21 cellular contexts compared by ENCODE assay signal in the genomic region with DNA sequence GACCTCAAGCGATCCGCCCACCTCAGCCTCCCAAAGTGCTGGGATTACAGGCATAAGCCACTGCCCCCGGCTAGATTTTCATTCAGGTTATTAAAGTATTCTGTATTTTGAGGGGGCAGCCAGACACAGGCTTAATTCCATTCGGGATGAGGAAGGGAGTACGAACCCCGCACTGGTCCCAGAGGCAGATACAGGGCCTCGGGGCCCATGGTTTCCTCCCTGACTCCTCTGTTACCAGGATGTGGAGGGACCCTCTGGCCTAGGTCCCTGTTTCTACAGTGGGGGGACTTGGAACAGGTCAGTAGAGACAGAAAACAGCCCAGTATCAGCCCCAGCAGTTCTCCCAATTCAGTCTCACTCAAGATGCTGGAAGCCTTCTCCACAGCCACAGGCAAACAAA. TPM values are rescaled to one million over a fixed set of nuclear protein-coding genes. Genes with fewer than 3 reads are reported as not detected.
DNase-seq lines count a peak whose midpoint lies in the region; ATAC-seq and TF ChIP-seq lines count a peak whose summit lies in the region.
"Had no signal": no experiment of that assay in that cellular context is flagged by ENCODE, and none has a peak within 500 bp of the region (broad histone marks: within the 10 kb centered on the region; RNA-seq: fewer than 3 reads in every experiment).

No MANE protein-coding gene starts in this region.

- CTCF ChIA-PET in activated CD4-positive, alpha-beta T cell treated with anti-CD3 and anti-CD28 coated beads, Interleukin-2, amount 10 ng/mL, durations not matched to agents 7 days and 5 days (lab: Charles Lee), result interaction anchor here (0.6 to 1.3 kb wide), 3 partner anchors 10 to 76 kb away, joined by 3 to 4 read pairs (median 3); no protein-coding TSS in a partner anchor
- CTCF ChIA-PET in activated CD4-positive, alpha-beta T cell treated with anti-CD3 and anti-CD28 coated beads for 36 hours (lab: Charles Lee), result interaction anchor here (0.6 to 2.0 kb wide), 5 partner anchors 27 to 258 kb away, joined by 3 to 7 read pairs (median 4); no protein-coding TSS in a partner anchor
- CTCF ChIA-PET in CD8-positive, alpha-beta memory T cell (lab: Charles Lee), result interaction anchor here (0.8 to 2.9 kb wide), 6 partner anchors 9 to 71 kb away, joined by 3 to 17 read pairs (median 4); no protein-coding TSS in a partner anchor

- DNase-seq in activated CD4-positive, alpha-beta T cell treated with anti-CD3 and anti-CD28 coated beads, Interleukin-2, amount 10 ng/mL, durations not matched to agents 7 days and 5 days, result no peak
- DNase-seq in activated CD4-positive, alpha-beta T cell treated with anti-CD3 and anti-CD28 coated beads for 36 hours, result no peak
- DNase-seq in CD8-positive, alpha-beta memory T cell, result no peak
- no peak for DNase-seq in activated naive CD8-positive, alpha-beta T cell treated with anti-CD3 and anti-CD28 coated beads, Interleukin-2, amount 50 U/mL, for 24 hours
- DNase-seq in osteoblast (ENCODE audit: insufficient read length, low spot score, missing footprints), result no peak
- no peak for DNase-seq in AG08395 (ENCODE audit: low spot score)
- no peak for DNase-seq in omental fat pad (ENCODE audit: low spot score)
- DNase-seq: NCI-H2227 treated with DMSO at 0.1 percent for 48 hours, NCI-H69, retina, testis had no signal

- H3K4me3 ChIP-seq in CD8-positive, alpha-beta memory T cell (ENCODE audit: low read length), result no peak overlapping the region
- no peak overlapping the region for H3K4me3 ChIP-seq in osteoblast (ENCODE audit: insufficient read depth, low read length)
- H3K4me3 ChIP-seq: K562, SK-N-MC, smooth muscle cell, testis had no signal

- TF ChIP-seq CTCF in osteoblast (IDR thresholded peaks at IDR 0.05; ENCODE audit: extremely low read depth, low read depth, low read length) (no peak), omental fat pad (IDR thresholded peaks at IDR 0.05) (no peak)

- no peaks in the 10 kb centered on the region for H3K27me3 Mint-ChIP-seq in activated CD4-positive, alpha-beta T cell treated with anti-CD3 and anti-CD28 coated beads, Interleukin-2, amount 10 ng/mL, durations not matched to agents 7 days and 5 days
- no peaks in the 10 kb centered on the region for H3K27me3 Mint-ChIP-seq in activated CD4-positive, alpha-beta T cell treated with anti-CD3 and anti-CD28 coated beads for 36 hours
- no peaks in the 10 kb centered on the region for H3K27me3 Mint-ChIP-seq in CD8-positive, alpha-beta memory T cell
- H3K27me3 Mint-ChIP-seq in activated naive CD8-positive, alpha-beta T cell treated with anti-CD3 and anti-CD28 coated beads, Interleukin-2, amount 50 U/mL, for 24 hours, result no peaks in the 10 kb centered on the region
- H3K27me3 Mint-ChIP-seq: dendritic cell treated with granulocyte-macrophage colony-stimulating factor and Interleukin-4, amounts not matched to agents 40 ng/mL and 50 ng/mL, for 4 days; stimulated activated memory B cell treated with anti-CD40 and anti-IgM and Interleukin-4, amounts not matched to agents 10 μg/mL and 1 μg/mL and 100 μg/mL, for 72 hours had no signal

- peaks cover 3% of the 10 kb centered on the region for H3K36me3 Mint-ChIP-seq in activated CD4-positive, alpha-beta T cell treated with anti-CD3 and anti-CD28 coated beads, Interleukin-2, amount 10 ng/mL, durations not matched to agents 7 days and 5 days (ENCODE audit: low read depth)
- no peaks in the 10 kb centered on the region for H3K36me3 Mint-ChIP-seq in activated CD4-positive, alpha-beta T cell treated with anti-CD3 and anti-CD28 coated beads for 36 hours (ENCODE audit: low read depth)
- H3K36me3 Mint-ChIP-seq in CD8-positive, alpha-beta memory T cell, result peaks cover 4 to 69% (median 5%) of the 10 kb centered on the region in 3 donors
- peaks cover 13% of the 10 kb centered on the region for H3K36me3 Mint-ChIP-seq in activated naive CD8-positive, alpha-beta T cell treated with anti-CD3 and anti-CD28 coated beads, Interleukin-2, amount 50 U/mL, for 24 hours (ENCODE audit: low read depth)

- no peak overlapping the region for H3K27ac ChIP-seq in CD8-positive, alpha-beta memory T cell (ENCODE audit: low read depth, low read length)
- H3K27ac ChIP-seq in osteoblast (ENCODE audit: low read depth, low read length), result no peak overlapping the region
- H3K27ac ChIP-seq: 22Rv1, SK-N-MC, testis, VCaP had no signal

- H3K27ac Mint-ChIP-seq in activated CD4-positive, alpha-beta T cell treated with anti-CD3 and anti-CD28 coated beads, Interleukin-2, amount 10 ng/mL, durations not matched to agents 7 days and 5 days, result peak overlapping the region; percentile 96
- H3K27ac Mint-ChIP-seq in activated CD4-positive, alpha-beta T cell treated with anti-CD3 and anti-CD28 coated beads for 36 hours, result no peak overlapping the region
- H3K27ac Mint-ChIP-seq in CD8-positive, alpha-beta memory T cell, result peak overlapping the region in 7 of 8 donors; percentile 29 to 97 (median 95)
- H3K27ac Mint-ChIP-seq in activated naive CD8-positive, alpha-beta T cell treated with anti-CD3 and anti-CD28 coated beads, Interleukin-2, amount 50 U/mL, for 24 hours, result peak overlapping the region; percentile 22
- H3K27ac Mint-ChIP-seq: dendritic cell treated with granulocyte-macrophage colony-stimulating factor and Interleukin-4, amounts not matched to agents 40 ng/mL and 50 ng/mL, for 4 days had no signal

- no peaks in the 10 kb centered on the region for H4K20me1 ChIP-seq in osteoblast (ENCODE audit: insufficient read depth, low read length)

- H3K4me1 ChIP-seq in CD8-positive, alpha-beta memory T cell (ENCODE audit: insufficient read depth, low read length), result peaks cover 22% of the 10 kb centered on the region
- H3K4me1 ChIP-seq in osteoblast (ENCODE audit: insufficient read depth, low read length), result peaks cover 13% of the 10 kb centered on the region

- no peaks in the 10 kb centered on the region for H3K79me2 ChIP-seq in osteoblast (ENCODE audit: insufficient read depth, low read length)

- peak overlapping the region; percentile 56 for H2AFZ ChIP-seq in osteoblast (ENCODE audit: low read length)

- H3K4me1 Mint-ChIP-seq in activated CD4-positive, alpha-beta T cell treated with anti-CD3 and anti-CD28 coated beads, Interleukin-2, amount 10 ng/mL, durations not matched to agents 7 days and 5 days, result peaks cover 29% of the 10 kb centered on the region
- H3K4me1 Mint-ChIP-seq in activated CD4-positive, alpha-beta T cell treated with anti-CD3 and anti-CD28 coated beads for 36 hours, result peaks cover 27% of the 10 kb centered on the region
- H3K4me1 Mint-ChIP-seq in CD8-positive, alpha-beta memory T cell, result peaks cover 6 to 25% (median 19%) of the 10 kb centered on the region in 3 donors
- H3K4me1 Mint-ChIP-seq in activated naive CD8-positive, alpha-beta T cell treated with anti-CD3 and anti-CD28 coated beads, Interleukin-2, amount 50 U/mL, for 24 hours, result peaks cover 30% of the 10 kb centered on the region
- H3K4me1 Mint-ChIP-seq: stimulated activated memory B cell treated with anti-CD40 and anti-IgM and Interleukin-4, amounts not matched to agents 10 μg/mL and 1 μg/mL and 100 μg/mL, for 72 hours had no signal

- H3K4me3 Mint-ChIP-seq in activated CD4-positive, alpha-beta T cell treated with anti-CD3 and anti-CD28 coated beads, Interleukin-2, amount 10 ng/mL, durations not matched to agents 7 days and 5 days, result no peak overlapping the region
- H3K4me3 Mint-ChIP-seq in activated CD4-positive, alpha-beta T cell treated with anti-CD3 and anti-CD28 coated beads for 36 hours, result no peak overlapping the region
- H3K4me3 Mint-ChIP-seq in CD8-positive, alpha-beta memory T cell, result no peak overlapping the region
- no peak overlapping the region for H3K4me3 Mint-ChIP-seq in activated naive CD8-positive, alpha-beta T cell treated with anti-CD3 and anti-CD28 coated beads, Interleukin-2, amount 50 U/mL, for 24 hours
- H3K4me3 Mint-ChIP-seq: dendritic cell treated with granulocyte-macrophage colony-stimulating factor and Interleukin-4, amounts not matched to agents 40 ng/mL and 50 ng/mL, for 4 days; stimulated activated memory B cell treated with anti-CD40 and anti-IgM and Interleukin-4, amounts not matched to agents 10 μg/mL and 1 μg/mL and 100 μg/mL, for 72 hours had no signal

- H3K9me3 ChIP-seq in CD8-positive, alpha-beta memory T cell (ENCODE audit: low read length), result no peaks in the 10 kb centered on the region
- H3K9me3 ChIP-seq in osteoblast (ENCODE audit: low read depth, low read length), result no peaks in the 10 kb centered on the region
- H3K9me3 ChIP-seq: testis had no signal

- no peak overlapping the region for H3K4me2 ChIP-seq in osteoblast (ENCODE audit: insufficient read depth, low read length)
- H3K4me2 ChIP-seq: smooth muscle cell had no signal

- POLR2A ChIA-PET in activated CD4-positive, alpha-beta T cell treated with anti-CD3 and anti-CD28 coated beads, Interleukin-2, amount 10 ng/mL, durations not matched to agents 7 days and 5 days (lab: Charles Lee), result no interaction called here
- POLR2A ChIA-PET in activated CD4-positive, alpha-beta T cell treated with anti-CD3 and anti-CD28 coated beads for 36 hours (lab: Charles Lee), result no interaction called here
- POLR2A ChIA-PET in CD8-positive, alpha-beta memory T cell (lab: Charles Lee), result interaction anchor here (0.6 to 2.3 kb wide), 6 partner anchors 28 to 157 kb away, joined by 3 to 9 read pairs (median 5); partner anchors contain the start of genes PECAM1 and POLG2

- intact Hi-C loops in activated CD4-positive, alpha-beta T cell treated with anti-CD3 and anti-CD28 coated beads for 36 hours (cut with DNase I, micrococcal nuclease), result no loop called here

- H3K27me3 ChIP-seq in CD8-positive, alpha-beta memory T cell (ENCODE audit: insufficient read depth, low read length, poor library complexity, severe bottlenecking), result no peaks in the 10 kb centered on the region
- H3K27me3 ChIP-seq in osteoblast (ENCODE audit: insufficient read depth, low read length), result no peaks in the 10 kb centered on the region
- H3K27me3 ChIP-seq: testis had no signal

- H3K36me3 ChIP-seq in CD8-positive, alpha-beta memory T cell (ENCODE audit: insufficient read depth, low read length), result no peaks in the 10 kb centered on the region
- no peaks in the 10 kb centered on the region for H3K36me3 ChIP-seq in osteoblast (ENCODE audit: insufficient read depth, low read length)

- no peaks in the 10 kb centered on the region for H3K9me3 Mint-ChIP-seq in activated CD4-positive, alpha-beta T cell treated with anti-CD3 and anti-CD28 coated beads, Interleukin-2, amount 10 ng/mL, durations not matched to agents 7 days and 5 days
- H3K9me3 Mint-ChIP-seq in activated CD4-positive, alpha-beta T cell treated with anti-CD3 and anti-CD28 coated beads for 36 hours (ENCODE audit: low read depth), result no peaks in the 10 kb centered on the region
- H3K9me3 Mint-ChIP-seq in CD8-positive, alpha-beta memory T cell, result no peaks in the 10 kb centered on the region
- H3K9me3 Mint-ChIP-seq in activated naive CD8-positive, alpha-beta T cell treated with anti-CD3 and anti-CD28 coated beads, Interleukin-2, amount 50 U/mL, for 24 hours, result no peaks in the 10 kb centered on the region
- H3K9me3 Mint-ChIP-seq: dendritic cell treated with granulocyte-macrophage colony-stimulating factor and Interleukin-4, amounts not matched to agents 40 ng/mL and 50 ng/mL, for 4 days; stimulated activated memory B cell treated with anti-CD40 and anti-IgM and Interleukin-4, amounts not matched to agents 10 μg/mL and 1 μg/mL and 100 μg/mL, for 72 hours; T-helper 2 cell treated with Interferon-gamma antibody and Interleukin-4, amounts not matched to agents 5 μg/mL and 100 μg/mL, for 36 hours had no signal

- no peak for ATAC-seq in activated CD4-positive, alpha-beta T cell treated with anti-CD3 and anti-CD28 coated beads for 36 hours
- no peak for ATAC-seq in activated naive CD8-positive, alpha-beta T cell treated with anti-CD3 and anti-CD28 coated beads, Interleukin-2, amount 50 U/mL, for 24 hours
- ATAC-seq in omental fat pad (ENCODE audit: low FRiP score), result no peak
- ATAC-seq in esophagus mucosa, result no peak
- ATAC-seq: K562 had no signal

RNA-seq across cellular contexts. Expression of gene PECAM1, which starts 42.0 kb away (rescaled TPM):
- 10 to 100 TPM; 18.7 to 19.0 TPM for total RNA-seq in activated CD4-positive, alpha-beta T cell treated with anti-CD3 and anti-CD28 coated beads, Interleukin-2, amount 10 ng/mL, durations not matched to agents 7 days and 5 days
- total RNA-seq in activated CD4-positive, alpha-beta T cell treated with anti-CD3 and anti-CD28 coated beads for 36 hours, result 10 to 100 TPM in 1 of 2 experiments, 1 to 10 TPM in 1; 9.9 to 13.5 TPM
- 10 to 100 TPM; 42.7 to 45.7 TPM for total RNA-seq in CD8-positive, alpha-beta memory T cell
- polyA plus RNA-seq in CD8-positive, alpha-beta memory T cell, result 130 TPM
- 0.29 and 0.36 TPM in 2 replicates for total RNA-seq in osteoblast
- 100 to 1,000 TPM in 3 of 4 donors, 10 to 100 TPM in 1; 90.4 to 321 (median 206) TPM for total RNA-seq in omental fat pad
- total RNA-seq in esophagus mucosa, result 32.3 TPM
- total RNA-seq: osteocyte, smooth muscle cell had no signal
- polyA plus RNA-seq: smooth muscle cell had no signal
